ENCODE assay signal across 9 cellular contexts in the genomic region with DNA sequence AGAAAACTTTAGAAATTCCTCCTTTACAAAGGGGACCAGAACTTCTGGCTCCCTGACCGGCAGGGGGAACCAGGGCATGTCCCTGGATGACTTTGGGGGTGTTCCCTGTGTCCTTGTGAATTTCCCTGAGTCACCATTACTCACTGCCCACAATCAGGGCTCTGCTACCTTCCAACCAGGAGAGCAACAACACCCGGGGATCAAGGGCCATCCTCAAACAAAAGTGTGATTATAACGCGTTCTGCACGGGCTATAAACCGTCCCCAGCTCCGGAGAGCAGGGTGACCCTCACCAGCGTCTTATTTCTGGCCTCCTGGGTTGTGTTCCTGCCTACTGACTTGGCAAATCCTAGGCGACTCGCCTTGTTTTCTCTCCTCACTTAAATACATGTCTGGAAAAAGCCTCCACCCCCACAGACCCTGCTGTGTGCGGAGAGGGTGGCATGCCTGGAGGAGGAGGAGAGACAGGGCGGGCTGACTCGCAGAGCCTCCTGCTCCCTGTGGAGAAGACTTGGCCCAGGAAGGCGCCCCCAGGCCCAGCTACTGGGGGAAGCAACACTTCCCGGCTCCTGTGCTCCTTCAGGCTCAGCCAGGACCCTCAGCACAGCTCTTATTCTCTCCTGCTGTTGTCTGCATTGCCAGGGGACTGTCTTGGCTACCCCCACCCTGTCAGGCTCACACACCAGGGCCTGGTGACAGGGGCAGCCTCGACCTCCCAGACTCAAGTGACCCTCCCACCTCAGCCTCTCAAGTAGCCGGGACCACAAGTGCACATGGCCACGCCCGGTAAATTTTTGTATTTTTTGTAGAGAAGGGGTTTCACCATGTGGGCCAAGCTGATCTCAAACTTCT. TPM values are rescaled to one million over a fixed set of nuclear protein-coding genes. Genes with fewer than 3 reads are reported as not detected.
DNase-seq lines count a peak whose midpoint lies in the region; TF ChIP-seq lines count a peak whose summit lies in the region.
"Had no signal": no experiment of that assay in that cellular context is flagged by ENCODE, and none has a peak within 500 bp of the region (broad histone marks: within the 10 kb centered on the region; RNA-seq: fewer than 3 reads in every experiment).

No MANE protein-coding gene starts in this region.

- WGBS in endodermal cell (ENCODE audit: insufficient coverage in 1 of 2, insufficient read length in 1 of 2), 2 experiments = 17 to 20% methylated on average over 9 to 19 of the region's 19 CpGs
- WGBS in urinary bladder = 41% methylated on average over 19 of the region's 19 CpGs

- no peaks in the 10 kb centered on the region for H3K9me3 ChIP-seq in NT2/D1 (ENCODE audit: insufficient read depth, low read length)
- no peaks in the 10 kb centered on the region for H3K9me3 ChIP-seq in endodermal cell (ENCODE audit: control insufficient read depth, low read length)

- peak overlapping the region; percentile 19 for H3K4me3 ChIP-seq in NT2/D1 (ENCODE audit: insufficient read length, low read depth)
- H3K4me3 ChIP-seq in endodermal cell (ENCODE audit: low read length) = no peak overlapping the region
- H3K4me3 ChIP-seq in urinary bladder (ENCODE audit: low read depth, low read length) = no peak overlapping the region

- H3K27me3 ChIP-seq in NT2/D1 (ENCODE audit: insufficient read depth, insufficient read length) = no peaks in the 10 kb centered on the region
- H3K27me3 ChIP-seq in endodermal cell (ENCODE audit: control insufficient read depth, insufficient read depth, low read length, poor library complexity, severe bottlenecking) = no peaks in the 10 kb centered on the region

- TF ChIP-seq CTCF in endodermal cell (conservative IDR thresholded peaks at IDR 0.05) (peak; percentile 84), GM13976 (IDR thresholded peaks at IDR 0.05; ENCODE audit: borderline replicate concordance, control extremely low read depth, extremely low read depth, insufficient read depth, missing control alignments) (no peak)

- no peaks in the 10 kb centered on the region for H3K9me3 Mint-ChIP-seq in endodermal cell
- H3K9me3 Mint-ChIP-seq: activated naive CD4-positive, alpha-beta T cell treated with anti-CD3 and anti-CD28 coated beads, Interleukin-2, amount 50 U/mL, for 24 hours had no signal

- H3K36me3 ChIP-seq in NT2/D1 (ENCODE audit: insufficient read depth, insufficient read length, low read length) = no peaks in the 10 kb centered on the region
- no peaks in the 10 kb centered on the region for H3K36me3 ChIP-seq in endodermal cell (ENCODE audit: control insufficient read depth, insufficient read depth, low read length)
- H3K36me3 ChIP-seq in urinary bladder (ENCODE audit: insufficient read depth) = no peaks in the 10 kb centered on the region

- H3K27ac ChIP-seq in endodermal cell (ENCODE audit: low read depth, low read length) (peak overlapping the region; percentile 90), urinary bladder (ENCODE audit: low read depth) (peak overlapping the region; percentile 53)

- H3K9ac ChIP-seq in NT2/D1 (ENCODE audit: insufficient read length, low read depth) = peak overlapping the region; percentile 82
- peak overlapping the region; percentile 55 for H3K9ac ChIP-seq in endodermal cell (ENCODE audit: extremely low read depth, low read length, poor library complexity, severe bottlenecking)

- peak overlapping the region; percentile 41 for H3K4me3 Mint-ChIP-seq in endodermal cell
- H3K4me3 Mint-ChIP-seq: activated naive CD4-positive, alpha-beta T cell treated with anti-CD3 and anti-CD28 coated beads, Interleukin-2, amount 50 U/mL, for 24 hours had no signal

- no peaks in the 10 kb centered on the region for H3K27me3 Mint-ChIP-seq in endodermal cell (ENCODE audit: insufficient read depth)
- H3K27me3 Mint-ChIP-seq: activated naive CD4-positive, alpha-beta T cell treated with anti-CD3 and anti-CD28 coated beads, Interleukin-2, amount 50 U/mL, for 24 hours had no signal

- H3K36me3 Mint-ChIP-seq in endodermal cell (ENCODE audit: low read depth) = no peaks in the 10 kb centered on the region
- H3K36me3 Mint-ChIP-seq: activated naive CD4-positive, alpha-beta T cell treated with anti-CD3 and anti-CD28 coated beads, Interleukin-2, amount 50 U/mL, for 24 hours had no signal

- H3K4me1 Mint-ChIP-seq in endodermal cell = peaks cover 19% of the 10 kb centered on the region

- peak overlapping the region; percentile 98 for H3K27ac Mint-ChIP-seq in endodermal cell
- H3K27ac Mint-ChIP-seq: activated naive CD4-positive, alpha-beta T cell treated with anti-CD3 and anti-CD28 coated beads, Interleukin-2, amount 50 U/mL, for 24 hours had no signal

- in situ Hi-C loops in GM13976 (cut with MboI; ENCODE audit: low sequenced_read_pairs, unreplicated experiment) = no loop called here

- DNase-seq in SHP77 (lab: John Stamatoyannopoulos, UW) = peak; percentile 30 to 51
- DNase-seq in SHP77 treated with DMSO at 0.1 percent for 48 hours (lab: John Stamatoyannopoulos, UW) = no peak
- DNase-seq in NT2/D1 (ENCODE audit: low read depth, low spot score) = peak; percentile 79
- DNase-seq in endodermal cell = peak; percentile 94
- DNase-seq in medulla oblongata (ENCODE audit: extremely low spot score) = peak; percentile 80
- no peak for DNase-seq in NCI-H2171 (lab: John Stamatoyannopoulos, UW)
- no peak for DNase-seq in GM13976 (ENCODE audit: low spot score)

- H3K4me1 ChIP-seq in NT2/D1 (ENCODE audit: insufficient read depth, insufficient read length) (peaks cover 12% of the 10 kb centered on the region), endodermal cell (ENCODE audit: control insufficient read depth, insufficient read depth, low read length) (peaks cover 15% of the 10 kb centered on the region), urinary bladder (ENCODE audit: insufficient read depth) (no peaks in the 10 kb centered on the region)

RNA-seq across cellular contexts. Expression of a gene that starts 54.1 kb away (rescaled TPM):
- not detected for total RNA-seq in endodermal cell
- polyA plus RNA-seq in endodermal cell (2013, experiment 1 of 2) = not detected
- not detected for polyA plus RNA-seq in endodermal cell (2013, experiment 2 of 2)
- total RNA-seq in urinary bladder = 12.8 TPM
- polyA plus RNA-seq in urinary bladder = 10.5 TPM

Comparison
In these comparisons a context has a peak if more than half of its experiments do, and no peak if none do; other contexts are left out.
1. DNase-seq: peak in SHP77 (2 of 2), NT2/D1 (single experiment), endodermal cell (single experiment) and medulla oblongata (single experiment); none in SHP77 treated with DMSO at 0.1 percent for 48 hours (single experiment), NCI-H2171 (single experiment) and GM13976 (single experiment).
2. RNA of a gene that starts 54.1 kb away (total RNA-seq): 12.8 TPM in urinary bladder (single experiment); not detected in endodermal cell; every median in the first group is over 10 times any median in the second.